ENCODE assay signal across 28 cellular contexts in genomic region chr19:36373638-36374156, GRCh38.
"Had no signal": no experiment of that assay in that cellular context is flagged by ENCODE, and none has a peak within 500 bp of the region (broad histone marks: within the 10 kb centered on the region; RNA-seq: fewer than 3 reads in every experiment).

No MANE protein-coding gene starts in this region.

- DNase-seq: stimulated activated CD4-positive, alpha-beta T cell treated with anti-CD3 and anti-CD28 coated beads, Interleukin-2, amount 100 ng/mL, for 48 hours; stimulated activated CD4-positive, alpha-beta T cell treated with anti-CD3 and anti-CD28 coated beads, Interleukin-4, amount 100 ng/mL, for 1 hour; stimulated activated CD4-positive, alpha-beta T cell treated with anti-CD3 and anti-CD28 coated beads, Interleukin-4, amount 100 ng/mL, for 4 hours; stimulated activated CD8-positive, alpha-beta memory T cell treated with anti-CD3 and anti-CD28 coated beads, Interleukin-4, amount 100 ng/mL, for 48 hours; stimulated activated naive B cell treated with anti-CD40 and anti-IgM and Interleukin-4, amounts not matched to agents 10 μg/mL and 1 μg/mL and 100 μg/mL, for 72 hours; stimulated activated naive CD4-positive, alpha-beta T cell; stimulated activated naive CD4-positive, alpha-beta T cell treated with Interleukin-2 at 50 U/mL for 16 hours; stimulated activated naive CD8-positive, alpha-beta T cell treated with anti-CD3 and anti-CD28 coated beads, Interleukin-15, amount 100 ng/mL, for 72 hours; stimulated activated naive CD8-positive, alpha-beta T cell treated with anti-CD3 and anti-CD28 coated beads, Interleukin-15, Interleukin-2, amounts not matched to agents 100 U/mL and 50 U/mL, for 24 hours; stomach; substantia nigra; testis; thyroid gland; tibial artery; transverse colon; trophoblast cell; upper lobe of left lung; upper lobe of right lung; uterus had no signal

- H3K27me3 ChIP-seq: stomach, suprapubic skin, testis, thyroid gland, tibial artery, tibial nerve, transverse colon, upper lobe of left lung, upper lobe of right lung, uterus, vagina had no signal

- H3K9me3 ChIP-seq: testis, thyroid gland, tibial artery, upper lobe of right lung, uterus, vagina had no signal

- H3K4me3 ChIP-seq: stomach, suprapubic skin, testis, thoracic aorta, thyroid gland, tibial artery, tibial nerve, transverse colon, upper lobe of left lung, upper lobe of right lung, uterus, vagina had no signal

- FAIRE-seq: urothelium cell line had no signal

- H3K27me3 Mint-ChIP-seq: stimulated activated memory B cell treated with anti-CD40 and anti-IgM and Interleukin-4, amounts not matched to agents 10 μg/mL and 1 μg/mL and 100 μg/mL, for 72 hours; stimulated activated naive B cell treated with anti-CD40 and anti-IgM and Interleukin-4, amounts not matched to agents 10 μg/mL and 1 μg/mL and 100 μg/mL, for 72 hours; stimulated activated naive CD8-positive, alpha-beta T cell treated with anti-CD3 and anti-CD28 coated beads, Interleukin-15, amount 100 ng/mL, for 72 hours; stimulated activated naive CD8-positive, alpha-beta T cell treated with anti-CD3 and anti-CD28 coated beads, Interleukin-15, Interleukin-2, amounts not matched to agents 100 ng/mL and 50 ng/mL, for 24 hours; type B pancreatic cell had no signal

- ATAC-seq: stimulated activated effector memory CD8-positive, alpha-beta T cell treated with anti-CD3 and anti-CD28 coated beads, Interleukin-12 subunit alpha, Interleukin-12 subunit beta, amount 100 ng/mL, for 72 hours; stimulated activated memory B cell treated with anti-CD40 and anti-IgM and Interleukin-4, amounts not matched to agents 10 μg/mL and 1 μg/mL and 100 μg/mL, for 72 hours; stimulated activated naive B cell treated with anti-CD40 and anti-IgM and Interleukin-4, amounts not matched to agents 10 μg/mL and 1 μg/mL and 100 μg/mL, for 72 hours; stimulated activated naive CD8-positive, alpha-beta T cell treated with anti-CD3 and anti-CD28 coated beads, Interleukin-15, amount 100 ng/mL, for 72 hours; stimulated activated naive CD8-positive, alpha-beta T cell treated with anti-CD3 and anti-CD28 coated beads, Interleukin-15, Interleukin-2, amounts not matched to agents 100 U/mL and 50 U/mL, for 24 hours; upper lobe of right lung had no signal

- H3K36me3 ChIP-seq: thoracic aorta, thyroid gland, upper lobe of right lung, uterus, vagina had no signal

- H3K4me3 Mint-ChIP-seq: stimulated activated effector memory CD8-positive, alpha-beta T cell treated with anti-CD3 and anti-CD28 coated beads, Interleukin-12 subunit alpha, Interleukin-12 subunit beta, amount 100 ng/mL, for 72 hours; stimulated activated memory B cell treated with anti-CD40 and anti-IgM and Interleukin-4, amounts not matched to agents 10 μg/mL and 1 μg/mL and 100 μg/mL, for 72 hours; stimulated activated naive B cell treated with anti-CD40 and anti-IgM and Interleukin-4, amounts not matched to agents 10 μg/mL and 1 μg/mL and 100 μg/mL, for 72 hours; stimulated activated naive CD8-positive, alpha-beta T cell treated with anti-CD3 and anti-CD28 coated beads, Interleukin-15, amount 100 ng/mL, for 72 hours; stimulated activated naive CD8-positive, alpha-beta T cell treated with anti-CD3 and anti-CD28 coated beads, Interleukin-15, Interleukin-2, amounts not matched to agents 100 ng/mL and 50 ng/mL, for 24 hours; type B pancreatic cell had no signal

- H3K27ac Mint-ChIP-seq: stimulated activated effector memory CD8-positive, alpha-beta T cell treated with anti-CD3 and anti-CD28 coated beads, Interleukin-12 subunit alpha, Interleukin-12 subunit beta, amount 100 ng/mL, for 72 hours; stimulated activated memory B cell treated with anti-CD40 and anti-IgM and Interleukin-4, amounts not matched to agents 10 μg/mL and 1 μg/mL and 100 μg/mL, for 72 hours; stimulated activated naive B cell treated with anti-CD40 and anti-IgM and Interleukin-4, amounts not matched to agents 10 μg/mL and 1 μg/mL and 100 μg/mL, for 72 hours; stimulated activated naive CD8-positive, alpha-beta T cell treated with anti-CD3 and anti-CD28 coated beads, Interleukin-15, Interleukin-2, amounts not matched to agents 100 ng/mL and 50 ng/mL, for 24 hours; type B pancreatic cell had no signal

- H3K27ac ChIP-seq: stomach, suprapubic skin, testis, thoracic aorta, thyroid gland, tibial artery, tibial nerve, transverse colon, upper lobe of left lung, upper lobe of right lung, uterus, vagina had no signal
